In the genomic region with DNA sequence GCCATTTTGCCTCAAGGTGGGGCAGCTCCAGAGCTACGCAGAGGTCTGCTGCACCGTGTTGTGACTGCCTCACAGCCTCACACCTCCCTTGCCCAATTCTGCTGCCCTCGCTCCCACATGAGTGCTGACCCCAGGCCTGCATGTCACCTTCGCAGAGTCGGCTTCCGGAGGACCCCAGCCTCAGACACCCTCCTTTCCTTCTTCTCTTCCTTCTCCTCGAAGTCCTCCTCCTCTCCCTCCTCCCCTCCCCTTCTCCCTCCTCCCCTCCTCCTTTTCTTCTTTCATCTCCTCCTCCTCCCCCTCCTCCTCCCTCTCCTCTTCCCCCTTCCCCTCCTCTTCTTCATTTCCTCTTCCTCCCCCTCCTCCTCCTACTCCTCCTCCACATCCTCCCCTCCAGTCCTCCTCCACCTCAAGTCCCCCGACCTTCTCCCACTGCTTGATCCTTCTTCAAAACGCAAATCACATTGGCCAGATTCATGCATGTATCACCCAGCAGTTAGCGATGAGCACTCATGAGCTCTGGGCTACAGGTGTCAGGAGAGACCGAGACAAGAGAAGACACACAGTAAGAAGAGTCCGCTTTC, we compare ENCODE assay signal across 23 cellular contexts.
DNase-seq lines count a peak whose midpoint lies in the region; ATAC-seq, FAIRE-seq and TF ChIP-seq lines count a peak whose summit lies in the region.
"Had no signal": no experiment of that assay in that cellular context is flagged by ENCODE, and none has a peak within 500 bp of the region (broad histone marks: within the 10 kb centered on the region; RNA-seq: fewer than 3 reads in every experiment).

No MANE protein-coding gene starts in this region.

- H3K9me3 ChIP-seq in HepG2 (ENCODE audit: low read length) (no peaks in the 10 kb centered on the region), right lobe of liver (no peaks in the 10 kb centered on the region), endodermal cell (ENCODE audit: control insufficient read depth, low read length) (no peaks in the 10 kb centered on the region), osteoblast (ENCODE audit: low read depth, low read length) (no peaks in the 10 kb centered on the region)
- H3K9me3 ChIP-seq in CD8-positive, alpha-beta T cell (ENCODE audit: low read length), result no peaks in the 10 kb centered on the region
- H3K9me3 ChIP-seq: BLaER1 had no signal

- H3K4me3 Mint-ChIP-seq in endodermal cell, result no peak overlapping the region
- H3K4me3 Mint-ChIP-seq in CD8-positive, alpha-beta T cell, result no peak overlapping the region
- no peak overlapping the region for H3K4me3 Mint-ChIP-seq in osteocyte (ENCODE audit: unreplicated experiment)
- H3K4me3 Mint-ChIP-seq: CD14-positive monocyte; CD4-positive, alpha-beta memory T cell; GM23338; HFFc6 had no signal

- TF ChIP-seq POLR2A in HepG2 (IDR thresholded peaks at IDR 0.05; ENCODE audit: insufficient read depth in 1 of 2, low read depth in 2 of 2, low read length in 2 of 2), result no peak
- TF ChIP-seq POLR2A in right lobe of liver (IDR thresholded peaks at IDR 0.05), result no peak

- no peak for TF ChIP-seq CTCF in HepG2 (CRISPR knock-in tag; IDR thresholded peaks at IDR 0.05)
- TF ChIP-seq CTCF in right lobe of liver (IDR thresholded peaks at IDR 0.05), result no peak
- no peak for TF ChIP-seq CTCF in endodermal cell (conservative IDR thresholded peaks at IDR 0.05)
- TF ChIP-seq CTCF in osteoblast (IDR thresholded peaks at IDR 0.05; ENCODE audit: extremely low read depth, low read depth, low read length), result no peak
- no peak for TF ChIP-seq CTCF in CD8-positive, alpha-beta T cell (IDR thresholded peaks at IDR 0.05)
- TF ChIP-seq CTCF in osteocyte (IDR thresholded peaks at IDR 0.05), result no peak

- TF ChIP-seq EP300 in HepG2 (IDR thresholded peaks at IDR 0.05; ENCODE audit: low read depth in 2 of 2, low read length in 2 of 2) (no peak), HepG2 (CRISPR knock-in tag; IDR thresholded peaks at IDR 0.05; ENCODE audit: borderline replicate concordance) (no peak)

- BruUV-seq in HepG2 (replicated peaks; lab: Mats Ljungman, UMichigan), result no TSS peak

- intact Hi-C loops in HepG2 (cut with micrococcal nuclease; ENCODE audit: unreplicated experiment) (no loop called here), right lobe of liver (cut with DNase I) (no loop called here)
- intact Hi-C loops in CD8-positive, alpha-beta T cell (cut with DNase I, micrococcal nuclease), result no loop called here

- H4K20me1 ChIP-seq in HepG2 (ENCODE audit: insufficient read depth, low read length) (peaks cover 2% of the 10 kb centered on the region; the same call in 1 of the 2 replicates), osteoblast (ENCODE audit: insufficient read depth, low read length) (no peaks in the 10 kb centered on the region)

- H3K27me3 ChIP-seq in HepG2 (ENCODE audit: control insufficient read depth in 1 of 2, insufficient read depth in 2 of 2, low read length in 2 of 2), result peaks cover 21 to 97% of the 10 kb centered on the region in 2 experiments; a peak in 4 of 5 replicates
- no peaks in the 10 kb centered on the region for H3K27me3 ChIP-seq in right lobe of liver
- no peaks in the 10 kb centered on the region for H3K27me3 ChIP-seq in endodermal cell (ENCODE audit: control insufficient read depth, insufficient read depth, low read length, poor library complexity, severe bottlenecking)
- peaks cover 12% of the 10 kb centered on the region for H3K27me3 ChIP-seq in osteoblast (ENCODE audit: insufficient read depth, low read length)
- no peaks in the 10 kb centered on the region for H3K27me3 ChIP-seq in CD8-positive, alpha-beta T cell (ENCODE audit: insufficient read depth, low read length)

- no peak for TF ChIP-seq RAD21 in HepG2 (CRISPR knock-in tag; IDR thresholded peaks at IDR 0.05)

- peaks cover 2% of the 10 kb centered on the region for H3K27me3 Mint-ChIP-seq in endodermal cell (ENCODE audit: insufficient read depth)
- peaks cover 14% of the 10 kb centered on the region for H3K27me3 Mint-ChIP-seq in CD8-positive, alpha-beta T cell (ENCODE audit: low read depth)
- H3K27me3 Mint-ChIP-seq in osteocyte (ENCODE audit: unreplicated experiment), result peaks cover 39% of the 10 kb centered on the region

- H2AFZ ChIP-seq in HepG2 (ENCODE audit: low read length), result no peak overlapping the region
- no peak overlapping the region for H2AFZ ChIP-seq in osteoblast (ENCODE audit: low read length)
- H2AFZ ChIP-seq: GM23338 had no signal

- H3K4me3 ChIP-seq in HepG2 (replicated peaks in 1 of 3; ENCODE audit: insufficient read depth in 1 of 3, low read depth in 2 of 3, low read length in 3 of 3) (no peak overlapping the region), right lobe of liver (no peak overlapping the region), endodermal cell (ENCODE audit: low read length) (no peak overlapping the region), osteoblast (ENCODE audit: insufficient read depth, low read length) (no peak overlapping the region)
- no peak overlapping the region for H3K4me3 ChIP-seq in CD8-positive, alpha-beta T cell (ENCODE audit: low read depth, low read length)
- H3K4me3 ChIP-seq: BLaER1, GM23338 had no signal

- no peak overlapping the region for H3K27ac Mint-ChIP-seq in endodermal cell
- H3K27ac Mint-ChIP-seq in CD8-positive, alpha-beta T cell, result no peak overlapping the region
- H3K27ac Mint-ChIP-seq in osteocyte (ENCODE audit: unreplicated experiment), result no peak overlapping the region
- H3K27ac Mint-ChIP-seq: CD14-positive monocyte; CD4-positive, alpha-beta memory T cell; GM23338; HFFc6 had no signal

- CTCF ChIA-PET in HepG2 (lab: Yijun Ruan, JAX; ENCODE audit: low intra/inter-chr PET ratio, low total read pairs), result no interaction called here
- CTCF ChIA-PET in CD8-positive, alpha-beta T cell (lab: Charles Lee), result interaction anchor here (1.4 kb wide), 1 partner anchor 25 kb away, joined by 4 read pairs; no protein-coding TSS in a partner anchor

- H3K4me1 Mint-ChIP-seq in endodermal cell (no peaks in the 10 kb centered on the region), osteocyte (ENCODE audit: unreplicated experiment) (no peaks in the 10 kb centered on the region)
- H3K4me1 Mint-ChIP-seq in CD8-positive, alpha-beta T cell (ENCODE audit: low read depth), result no peaks in the 10 kb centered on the region
- H3K4me1 Mint-ChIP-seq: CD14-positive monocyte had no signal

- no peak overlapping the region for H3K27ac ChIP-seq in HepG2 (ENCODE audit: extremely low read length, insufficient read depth, low read length)
- no peak overlapping the region for H3K27ac ChIP-seq in right lobe of liver
- H3K27ac ChIP-seq in endodermal cell (ENCODE audit: low read depth, low read length), result peak overlapping the region; percentile 51
- no peak overlapping the region for H3K27ac ChIP-seq in osteoblast (ENCODE audit: low read depth, low read length)
- H3K27ac ChIP-seq in CD8-positive, alpha-beta T cell (ENCODE audit: low read depth, low read length), result no peak overlapping the region
- H3K27ac ChIP-seq: BLaER1, HL-60 had no signal

- no peak for ATAC-seq in HepG2
- ATAC-seq in right lobe of liver, result no peak
- ATAC-seq in CD8-positive, alpha-beta T cell, result no peak
- ATAC-seq: GM23338 had no signal

- H3K4me1 ChIP-seq in HepG2 (ENCODE audit: insufficient read depth, low read length) (no peaks in the 10 kb centered on the region), right lobe of liver (no peaks in the 10 kb centered on the region), endodermal cell (ENCODE audit: control insufficient read depth, insufficient read depth, low read length) (no peaks in the 10 kb centered on the region), osteoblast (ENCODE audit: insufficient read depth, low read length) (no peaks in the 10 kb centered on the region)
- H3K4me1 ChIP-seq in CD8-positive, alpha-beta T cell (ENCODE audit: insufficient read depth, low read length), result no peaks in the 10 kb centered on the region

- H3K9me3 Mint-ChIP-seq in endodermal cell (no peaks in the 10 kb centered on the region), osteocyte (ENCODE audit: unreplicated experiment) (no peaks in the 10 kb centered on the region)
- H3K9me3 Mint-ChIP-seq in CD8-positive, alpha-beta T cell, result no peaks in the 10 kb centered on the region
- H3K9me3 Mint-ChIP-seq: CD14-positive monocyte, GM23338, HFFc6 had no signal

- 14% methylated on average over 11 of the region's 12 CpGs for WGBS in HepG2 (ENCODE audit: low lambda C conversion rate)
- 49% methylated on average over 11 of the region's 12 CpGs for WGBS in right lobe of liver (ENCODE audit: insufficient coverage, low coverage, low lambda C conversion rate, missing lambda C conversion rate)
- 76 to 84% methylated on average over 8 to 12 of the region's 12 CpGs for WGBS in endodermal cell (ENCODE audit: insufficient coverage in 1 of 2, insufficient read length in 1 of 2), 2 experiments

- H3K4me2 ChIP-seq in HepG2 (ENCODE audit: low read depth, low read length) (no peak overlapping the region), osteoblast (ENCODE audit: insufficient read depth, low read length) (no peak overlapping the region)
- H3K4me2 ChIP-seq: GM23338 had no signal

- H3K36me3 ChIP-seq in HepG2 (replicated peaks in 1 of 2; ENCODE audit: control insufficient read depth in 1 of 2, insufficient read depth in 2 of 2, low read length in 2 of 2), result no peaks in the 10 kb centered on the region
- H3K36me3 ChIP-seq in right lobe of liver, result no peaks in the 10 kb centered on the region
- no peaks in the 10 kb centered on the region for H3K36me3 ChIP-seq in endodermal cell (ENCODE audit: control insufficient read depth, insufficient read depth, low read length)
- H3K36me3 ChIP-seq in osteoblast (ENCODE audit: insufficient read depth, low read length), result no peaks in the 10 kb centered on the region
- no peaks in the 10 kb centered on the region for H3K36me3 ChIP-seq in CD8-positive, alpha-beta T cell (ENCODE audit: insufficient read depth, low read length)
- H3K36me3 ChIP-seq: BLaER1 had no signal

- DNase-seq in HepG2 (ENCODE audit: low spot score), result no peak
- DNase-seq in right lobe of liver, result no peak
- no peak for DNase-seq in endodermal cell
- peak; percentile 38 for DNase-seq in osteoblast (ENCODE audit: insufficient read length, low spot score, missing footprints)
- no peak for DNase-seq in CD8-positive, alpha-beta T cell
- no peak for DNase-seq in stimulated activated CD8-positive, alpha-beta memory T cell treated with anti-CD3 and anti-CD28 coated beads, Interleukin-4, amount 100 ng/mL, for 48 hours
- no peak for DNase-seq in osteocyte (ENCODE audit: extremely low spot score, unreplicated experiment)
- DNase-seq: 8988T; Calu3; CD4-positive, alpha-beta memory T cell; DMS53; DND-41; EL; HCEC 1CT; HFFc6; IMR-90 had no signal

- FAIRE-seq in HepG2 (lab: Jason Lieb, UNC), result no peak
- FAIRE-seq: GM12891, GM19239, H54 had no signal

- POLR2A ChIA-PET in HepG2 (lab: Yijun Ruan, JAX), result no interaction called here
- POLR2A ChIA-PET in CD8-positive, alpha-beta T cell (lab: Charles Lee), result no interaction called here

- H3K79me2 ChIP-seq in HepG2 (ENCODE audit: insufficient read depth, low read length), result no peaks in the 10 kb centered on the region
- H3K79me2 ChIP-seq in osteoblast (ENCODE audit: insufficient read depth, low read length), result no peaks in the 10 kb centered on the region

- H3K9ac ChIP-seq in HepG2 (ENCODE audit: insufficient read depth, low read depth, low read length), result no peak overlapping the region
- no peak overlapping the region for H3K9ac ChIP-seq in endodermal cell (ENCODE audit: extremely low read depth, low read length, poor library complexity, severe bottlenecking)
- H3K9ac ChIP-seq: BLaER1 had no signal

- in situ Hi-C loops in HepG2 (cut with HindIII; ENCODE audit: extremely low pct_ligation_motif_present, low pct_unique_long_range_greater_than_20kb), result no loop called here

- H3K36me3 Mint-ChIP-seq in endodermal cell (ENCODE audit: low read depth) (no peaks in the 10 kb centered on the region), osteocyte (ENCODE audit: unreplicated experiment) (no peaks in the 10 kb centered on the region)
- no peaks in the 10 kb centered on the region for H3K36me3 Mint-ChIP-seq in CD8-positive, alpha-beta T cell
- H3K36me3 Mint-ChIP-seq: CD14-positive monocyte; CD4-positive, alpha-beta memory T cell had no signal
